34 cellular contexts compared by ENCODE assay signal in the genomic region with DNA sequence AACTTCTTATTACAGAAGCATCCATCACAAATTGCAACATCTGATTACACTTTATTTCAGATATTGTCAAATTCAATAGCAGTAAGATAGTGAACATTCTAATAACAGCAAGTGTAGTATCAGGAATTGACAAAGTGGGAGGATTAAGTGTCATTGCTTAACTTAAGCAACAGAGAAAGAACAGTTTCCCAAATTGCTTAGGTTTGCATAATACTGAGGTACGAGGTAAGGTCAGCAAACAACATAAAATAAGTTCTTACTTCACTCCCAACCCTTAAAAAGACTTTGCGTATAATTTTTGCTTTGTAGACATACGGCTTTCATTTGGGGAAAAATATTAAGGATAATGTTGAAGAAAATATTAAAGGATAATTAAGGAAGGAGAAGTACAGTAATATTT.
DNase-seq lines count a peak whose midpoint lies in the region; ATAC-seq, FAIRE-seq and TF ChIP-seq lines count a peak whose summit lies in the region.
"Had no signal": no experiment of that assay in that cellular context is flagged by ENCODE, and none has a peak within 500 bp of the region (broad histone marks: within the 10 kb centered on the region; RNA-seq: fewer than 3 reads in every experiment).

No MANE protein-coding gene starts in this region.

- no peak overlapping the region for H4K5ac ChIP-seq in IMR-90 (ENCODE audit: low read depth, low read length)

- DNase-seq in HepG2 (ENCODE audit: low spot score) (no peak), right lobe of liver (no peak), A549 (ENCODE audit: low read depth in 1 of 2, low spot score in 1 of 2) (no peak), IMR-90 (no peak), epidermal melanocyte (ENCODE audit: insufficient read length, low spot score) (no peak), cortex of kidney (lab: John Stamatoyannopoulos, UW) (no peak), T-helper 2 cell (no peak)
- DNase-seq: 8988T; ACHN; AML-193; BE2C; C1 segment of cervical spinal cord; Caco-2; Calu3; CD4-positive, alpha-beta memory T cell; CD4-positive, alpha-beta T cell; CD4-positive, CD25-positive, alpha-beta regulatory T cell; CD8-positive, alpha-beta memory T cell; CD8-positive, alpha-beta T cell; COR-L47; DMS 273 treated with DMSO at 0.1 percent for 48 hours; DMS153; DMS53; DMS79; DMS79 treated with DMSO at 0.1 percent for 48 hours; DND-41; EL had no signal

- POLR2A ChIA-PET in HepG2 (lab: Yijun Ruan, JAX) (no interaction called here), A549 (lab: Yijun Ruan, JAX) (no interaction called here), IMR-90 (lab: Charles Lee; ENCODE audit: unreplicated experiment) (no interaction called here)

- no peak overlapping the region for H3K27ac ChIP-seq in HepG2 (ENCODE audit: extremely low read length, insufficient read depth, low read length)
- H3K27ac ChIP-seq in right lobe of liver = no peak overlapping the region
- H3K27ac ChIP-seq in A549 = no peak overlapping the region
- H3K27ac ChIP-seq in IMR-90 (ENCODE audit: insufficient read depth, low read length) = no peak overlapping the region
- H3K27ac ChIP-seq: 22Rv1; BLaER1; BLaER1 treated with 17β-estradiol and CSF1 and Interleukin-3, amounts not matched to agents 10 nM and 100 nM; C4-2B had no signal

- ATAC-seq in HepG2 = no peak
- no peak for ATAC-seq in right lobe of liver
- no peak for ATAC-seq in A549
- ATAC-seq in IMR-90 (ENCODE audit: low read depth) = no peak
- ATAC-seq: CD8-positive, alpha-beta T cell had no signal

- H3K56ac ChIP-seq in IMR-90 (ENCODE audit: extremely low read depth, insufficient read depth, low read length) = no peak overlapping the region

- BruUV-seq in HepG2 (replicated peaks; lab: Mats Ljungman, UMichigan) (no TSS peak), IMR-90 (replicated peaks; lab: Mats Ljungman, UMichigan) (no TSS peak)

- no peak overlapping the region for H3K23ac ChIP-seq in IMR-90 (ENCODE audit: low read depth, low read length)

- 0% methylated on average over 3 of the region's 3 CpGs for WGBS in HepG2 (ENCODE audit: low lambda C conversion rate)
- 50% methylated on average over 3 of the region's 3 CpGs for WGBS in right lobe of liver (ENCODE audit: insufficient coverage, low coverage, low lambda C conversion rate, missing lambda C conversion rate)
- WGBS in A549 (ENCODE audit: missing lambda C conversion rate) = 37% methylated on average over 3 of the region's 3 CpGs
- 100% methylated on average over 1 of the region's 3 CpGs; no CpG with 5 or more reads in 1 of the 2 experiments for WGBS in IMR-90 (ENCODE audit: extremely low coverage in 2 of 2, insufficient read length in 1 of 2), 2 experiments

- no peak overlapping the region for H3K4ac ChIP-seq in IMR-90 (ENCODE audit: low read depth, low read length)

- no peak for TF ChIP-seq POLR2A in HepG2 (IDR thresholded peaks at IDR 0.05; ENCODE audit: insufficient read depth in 1 of 2, low read depth in 2 of 2, low read length in 2 of 2)
- TF ChIP-seq POLR2A in right lobe of liver (IDR thresholded peaks at IDR 0.05) = no peak
- no peak for TF ChIP-seq POLR2A in A549 (IDR thresholded peaks at IDR 0.05; ENCODE audit: low read length)
- no peak for TF ChIP-seq POLR2A in IMR-90 (IDR thresholded peaks at IDR 0.05; ENCODE audit: low read depth, low read length)

- H3K18ac ChIP-seq in IMR-90 (ENCODE audit: low read depth, low read length) = no peak overlapping the region

- no peak for TF ChIP-seq RAD21 in HepG2 (CRISPR knock-in tag; IDR thresholded peaks at IDR 0.05)
- no peak for TF ChIP-seq RAD21 in A549 (conservative IDR thresholded peaks at IDR 0.05 in 1 of 2, IDR thresholded peaks at IDR 0.05 in 1 of 2)
- TF ChIP-seq RAD21 in IMR-90 (IDR thresholded peaks at IDR 0.05; ENCODE audit: low read length) = no peak

- dilution Hi-C loops in IMR-90 (cut with HindIII; ENCODE audit: low sequenced_read_pairs, unreplicated experiment) = no loop called here

- no peaks in the 10 kb centered on the region for H3K79me1 ChIP-seq in IMR-90 (ENCODE audit: low read depth in 1 of 2, low read length in 2 of 2)

- H3K9me3 ChIP-seq in HepG2 (ENCODE audit: low read length) (no peaks in the 10 kb centered on the region), right lobe of liver (no peaks in the 10 kb centered on the region), A549 (no peaks in the 10 kb centered on the region), IMR-90 (ENCODE audit: control insufficient read depth, insufficient read depth, low read length) (no peaks in the 10 kb centered on the region)
- H3K9me3 ChIP-seq: BE2C, BLaER1, Caco-2 had no signal

- H3K4me1 ChIP-seq in HepG2 (ENCODE audit: insufficient read depth, low read length) (no peaks in the 10 kb centered on the region), right lobe of liver (no peaks in the 10 kb centered on the region), A549 (no peaks in the 10 kb centered on the region), IMR-90 (ENCODE audit: control insufficient read depth, insufficient read depth, low read length) (no peaks in the 10 kb centered on the region)
- H3K4me1 ChIP-seq: BE2C; BLaER1; BLaER1 treated with 17β-estradiol and CSF1 and Interleukin-3, amounts not matched to agents 10 nM and 100 nM; Caco-2 had no signal

- TF ChIP-seq CTCF in HepG2 (CRISPR knock-in tag; IDR thresholded peaks at IDR 0.05) = no peak
- no peak for TF ChIP-seq CTCF in right lobe of liver (IDR thresholded peaks at IDR 0.05)
- TF ChIP-seq CTCF in A549 (IDR thresholded peaks at IDR 0.05) = no peak
- TF ChIP-seq CTCF in IMR-90 (conservative IDR thresholded peaks at IDR 0.05; ENCODE audit: low read depth, low read length) = no peak

- no peak overlapping the region for H4K8ac ChIP-seq in IMR-90 (ENCODE audit: low read depth in 2 of 2, low read length in 2 of 2)

- no peak overlapping the region for H2BK5ac ChIP-seq in IMR-90 (ENCODE audit: low read depth, low read length, poor library complexity, severe bottlenecking)

- H3K14ac ChIP-seq in IMR-90 (replicated peaks; ENCODE audit: low read depth, low read length) = no peak overlapping the region

- TF ChIP-seq EP300 in HepG2 (IDR thresholded peaks at IDR 0.05; ENCODE audit: low read depth in 2 of 2, low read length in 2 of 2) = no peak
- TF ChIP-seq EP300 in HepG2 (CRISPR knock-in tag; IDR thresholded peaks at IDR 0.05; ENCODE audit: borderline replicate concordance) = no peak
- TF ChIP-seq EP300 in A549 (IDR thresholded peaks at IDR 0.05) = no peak

- FAIRE-seq in HepG2 (lab: Jason Lieb, UNC) (no peak), A549 (lab: Jason Lieb, UNC) (no peak), endometrium (lab: Jason Lieb, UNC) (peak; percentile 37)
- FAIRE-seq: A204.1, D721Med had no signal

- no peaks in the 10 kb centered on the region for H4K20me1 ChIP-seq in HepG2 (ENCODE audit: insufficient read depth, low read length)
- H4K20me1 ChIP-seq in IMR-90 (ENCODE audit: insufficient read depth, low read length) = no peaks in the 10 kb centered on the region
- H4K20me1 ChIP-seq: BLaER1; BLaER1 treated with 17β-estradiol and CSF1 and Interleukin-3, amounts not matched to agents 10 nM and 100 nM had no signal

- no peaks in the 10 kb centered on the region for H3K27me3 ChIP-seq in HepG2 (ENCODE audit: control insufficient read depth in 1 of 2, insufficient read depth in 2 of 2, low read length in 2 of 2)
- no peaks in the 10 kb centered on the region for H3K27me3 ChIP-seq in right lobe of liver
- no peaks in the 10 kb centered on the region; the same call in 1 of the 2 replicates for H3K27me3 ChIP-seq in IMR-90 (ENCODE audit: control insufficient read depth, insufficient read depth, low read length)
- H3K27me3 ChIP-seq: BE2C; BLaER1; BLaER1 treated with 17β-estradiol and CSF1 and Interleukin-3, amounts not matched to agents 10 nM and 100 nM had no signal

- H2AFZ ChIP-seq in HepG2 (ENCODE audit: low read length) (no peak overlapping the region), IMR-90 (replicated peaks; ENCODE audit: low read length, poor library complexity) (no peak overlapping the region)

- H2BK20ac ChIP-seq in IMR-90 (ENCODE audit: low read depth, low read length) = no peak overlapping the region

- H2BK120ac ChIP-seq in IMR-90 (ENCODE audit: low read depth, low read length) = no peak overlapping the region

- no peaks in the 10 kb centered on the region for H3K79me2 ChIP-seq in HepG2 (ENCODE audit: insufficient read depth, low read length)

- no peak overlapping the region for H3K4me3 ChIP-seq in HepG2 (replicated peaks in 1 of 3; ENCODE audit: insufficient read depth in 1 of 3, low read depth in 2 of 3, low read length in 3 of 3)
- no peak overlapping the region for H3K4me3 ChIP-seq in right lobe of liver
- no peak overlapping the region for H3K4me3 ChIP-seq in A549
- no peak overlapping the region for H3K4me3 ChIP-seq in IMR-90 (ENCODE audit: insufficient read depth, low read depth, low read length)
- H3K4me3 ChIP-seq: BLaER1; BLaER1 treated with 17β-estradiol and CSF1 and Interleukin-3, amounts not matched to agents 10 nM and 100 nM had no signal

- no peak overlapping the region for H4K91ac ChIP-seq in IMR-90 (ENCODE audit: insufficient read depth, low read depth, low read length)

- no peaks in the 10 kb centered on the region for H3K9me1 ChIP-seq in IMR-90 (ENCODE audit: insufficient read depth, low read length)

- intact Hi-C loops in HepG2 (cut with micrococcal nuclease; ENCODE audit: unreplicated experiment) (no loop called here), right lobe of liver (cut with DNase I) (no loop called here), IMR-90 (cut with micrococcal nuclease) (no loop called here)

- H3K9ac ChIP-seq in HepG2 (ENCODE audit: insufficient read depth, low read depth, low read length) = no peak overlapping the region
- no peak overlapping the region for H3K9ac ChIP-seq in IMR-90 (ENCODE audit: low read depth, low read length)
- H3K9ac ChIP-seq: BLaER1; BLaER1 treated with 17β-estradiol and CSF1 and Interleukin-3, amounts not matched to agents 10 nM and 100 nM had no signal

- H3K4me2 ChIP-seq in HepG2 (ENCODE audit: low read depth, low read length) = no peak overlapping the region
- no peak overlapping the region for H3K4me2 ChIP-seq in A549
- no peak overlapping the region for H3K4me2 ChIP-seq in IMR-90 (ENCODE audit: low read depth, low read length)
- H3K4me2 ChIP-seq: BLaER1; BLaER1 treated with 17β-estradiol and CSF1 and Interleukin-3, amounts not matched to agents 10 nM and 100 nM had no signal

- CTCF ChIA-PET in HepG2 (lab: Yijun Ruan, JAX; ENCODE audit: low intra/inter-chr PET ratio, low total read pairs) = no interaction called here
- CTCF ChIA-PET in A549 (lab: Yijun Ruan, JAX) = no interaction called here
- CTCF ChIA-PET in IMR-90 (lab: Yijun Ruan, JAX) = no interaction called here

- H3K36me3 ChIP-seq in HepG2 (replicated peaks in 1 of 2; ENCODE audit: control insufficient read depth in 1 of 2, insufficient read depth in 2 of 2, low read length in 2 of 2) (no peaks in the 10 kb centered on the region), right lobe of liver (no peaks in the 10 kb centered on the region), IMR-90 (ENCODE audit: control insufficient read depth, insufficient read depth, low read length) (no peaks in the 10 kb centered on the region)
- H3K36me3 ChIP-seq: BE2C; BLaER1; BLaER1 treated with 17β-estradiol and CSF1 and Interleukin-3, amounts not matched to agents 10 nM and 100 nM had no signal

- in situ Hi-C loops in HepG2 (cut with HindIII; ENCODE audit: extremely low pct_ligation_motif_present, low pct_unique_long_range_greater_than_20kb) = no loop called here
- in situ Hi-C loops in IMR-90 (cut with MboI; ENCODE audit: low sequenced_read_pairs) = no loop called here

- H2AK9ac ChIP-seq in IMR-90 (replicated peaks; ENCODE audit: low read depth, low read length, poor library complexity) = no peak overlapping the region

- H2BK15ac ChIP-seq in IMR-90 (ENCODE audit: low read depth, low read length) = no peak overlapping the region

- no peak overlapping the region for H2AK5ac ChIP-seq in IMR-90 (ENCODE audit: low read depth, low read length)
